Comparison of ENCODE assay signal across 9 cellular contexts in genomic region chrX:136710324-136710951, GRCh38.
DNase-seq lines count a peak whose midpoint lies in the region; ATAC-seq and TF ChIP-seq lines count a peak whose summit lies in the region.
"Had no signal": no experiment of that assay in that cellular context is flagged by ENCODE, and none has a peak within 500 bp of the region (broad histone marks: within the 10 kb centered on the region; RNA-seq: fewer than 3 reads in every experiment).

No MANE protein-coding gene starts in this region.

- TF ChIP-seq POLR2A in suprapubic skin (IDR thresholded peaks at IDR 0.05) (no peak), upper lobe of left lung (IDR thresholded peaks at IDR 0.05) (no peak)

- peaks cover 8% of the 10 kb centered on the region for H3K36me3 Mint-ChIP-seq in activated naive CD8-positive, alpha-beta T cell treated with anti-CD3 and anti-CD28 coated beads for 36 hours

- H3K4me3 ChIP-seq in neutrophil (ENCODE audit: low read depth in 1 of 2, low read length in 1 of 2) (no peak overlapping the region), suprapubic skin (no peak overlapping the region), upper lobe of left lung (no peak overlapping the region)

- H3K9me3 ChIP-seq in neutrophil: no peaks in the 10 kb centered on the region
- H3K9me3 ChIP-seq in suprapubic skin: no peaks in the 10 kb centered on the region
- no peaks in the 10 kb centered on the region for H3K9me3 ChIP-seq in upper lobe of left lung

- TF ChIP-seq CTCF in neutrophil (IDR thresholded peaks at IDR 0.05) (no peak), suprapubic skin (IDR thresholded peaks at IDR 0.05) (no peak), upper lobe of left lung (IDR thresholded peaks at IDR 0.05) (no peak)

- H3K9me3 Mint-ChIP-seq in activated naive CD8-positive, alpha-beta T cell treated with anti-CD3 and anti-CD28 coated beads for 36 hours: no peaks in the 10 kb centered on the region

- H3K27me3 Mint-ChIP-seq in activated naive CD8-positive, alpha-beta T cell treated with anti-CD3 and anti-CD28 coated beads for 36 hours: no peaks in the 10 kb centered on the region

- H3K4me1 ChIP-seq in neutrophil (ENCODE audit: control insufficient read depth in 1 of 2, insufficient read depth in 1 of 2, low read depth in 1 of 2, low read length in 1 of 2): peaks cover 7 to 11% of the 10 kb centered on the region in 2 experiments
- no peaks in the 10 kb centered on the region for H3K4me1 ChIP-seq in suprapubic skin
- H3K4me1 ChIP-seq in upper lobe of left lung: no peaks in the 10 kb centered on the region

- WGBS in suprapubic skin: 36% methylated on average over 2 of the region's 2 CpGs
- 24 to 29% methylated on average over 2 of the region's 2 CpGs for WGBS in upper lobe of left lung, 2 donors

- ATAC-seq in GM18861 (IDR thresholded peaks at IDR 0.05; ENCODE audit: unreplicated experiment): peak; percentile 37
- peak; percentile 43 for ATAC-seq in HG03095 (IDR thresholded peaks at IDR 0.05; ENCODE audit: unreplicated experiment)
- no peak for ATAC-seq in upper lobe of left lung (ENCODE audit: low FRiP score in 2 of 2)

- H3K27ac ChIP-seq in neutrophil: peak overlapping the region; percentile 18
- no peak overlapping the region for H3K27ac ChIP-seq in suprapubic skin
- peak overlapping the region in 2 of 4 donors; percentile 4 to 43 for H3K27ac ChIP-seq in upper lobe of left lung

- H3K27ac Mint-ChIP-seq in activated naive CD8-positive, alpha-beta T cell treated with anti-CD3 and anti-CD28 coated beads for 36 hours: peak overlapping the region; percentile 92

- H3K36me3 ChIP-seq in neutrophil (peaks cover 35% of the 10 kb centered on the region), suprapubic skin (no peaks in the 10 kb centered on the region), upper lobe of left lung (peaks cover 0 to 15% (median 3%) of the 10 kb centered on the region in 4 donors)

- H3K27me3 ChIP-seq in neutrophil: no peaks in the 10 kb centered on the region
- H3K27me3 ChIP-seq in suprapubic skin: no peaks in the 10 kb centered on the region
- H3K27me3 ChIP-seq in upper lobe of left lung: no peaks in the 10 kb centered on the region

- peaks cover 41% of the 10 kb centered on the region for H3K4me1 Mint-ChIP-seq in activated naive CD8-positive, alpha-beta T cell treated with anti-CD3 and anti-CD28 coated beads for 36 hours

- DNase-seq in activated naive CD8-positive, alpha-beta T cell treated with anti-CD3 and anti-CD28 coated beads for 36 hours: peak; percentile 18
- DNase-seq in suprapubic skin (ENCODE audit: low spot score in 2 of 2) (no peak), upper lobe of left lung (no peak), superior temporal gyrus (ENCODE audit: extremely low spot score) (no peak), NCI-H748 (lab: John Stamatoyannopoulos, UW; ENCODE audit: unreplicated experiment) (no peak)
- DNase-seq: kidney had no signal

- TF ChIP-seq EP300 in suprapubic skin (IDR thresholded peaks at IDR 0.05) (no peak), upper lobe of left lung (IDR thresholded peaks at IDR 0.05) (no peak)

- no peak overlapping the region for H3K4me3 Mint-ChIP-seq in activated naive CD8-positive, alpha-beta T cell treated with anti-CD3 and anti-CD28 coated beads for 36 hours

Comparison
In these comparisons a context has a peak if more than half of its experiments do, and no peak if none do; other contexts are left out.
1. ATAC-seq: peak in GM18861 (single experiment) and HG03095 (single experiment); none in upper lobe of left lung (0 of 2).